17 cellular contexts compared by ENCODE assay signal in the genomic region with DNA sequence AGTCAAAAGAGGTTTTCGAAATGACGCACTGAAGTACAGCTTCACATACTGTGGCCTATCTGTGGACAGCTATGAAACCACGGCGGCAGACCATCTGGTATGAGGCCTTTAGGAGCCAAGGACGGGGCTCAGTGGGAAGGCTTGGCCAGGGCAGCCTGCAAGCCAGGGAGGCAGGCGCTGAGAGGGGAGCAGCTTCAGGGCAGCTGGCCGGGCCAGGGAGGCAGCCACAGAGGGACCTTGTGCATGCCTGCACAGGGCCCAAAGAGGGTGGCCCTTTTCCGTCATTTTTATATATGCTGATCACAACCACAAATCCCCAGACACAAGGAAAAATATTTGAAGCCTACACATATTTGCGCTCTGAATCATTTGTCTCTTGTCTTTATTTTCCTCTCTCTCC. TPM values are rescaled to one million over a fixed set of nuclear protein-coding genes. Genes with fewer than 3 reads are reported as not detected.
DNase-seq lines count a peak whose midpoint lies in the region; ATAC-seq and TF ChIP-seq lines count a peak whose summit lies in the region.
"Had no signal": no experiment of that assay in that cellular context is flagged by ENCODE, and none has a peak within 500 bp of the region (broad histone marks: within the 10 kb centered on the region; RNA-seq: fewer than 3 reads in every experiment).

No MANE protein-coding gene starts in this region.

- intact Hi-C loops in IMR-90 (cut with micrococcal nuclease): no loop called here
- intact Hi-C loops in left ventricle myocardium inferior (cut with micrococcal nuclease): no loop called here
- intact Hi-C loops in stomach (cut with DNase I; ENCODE audit: low total_unique reads): no loop called here

- H3K18ac ChIP-seq in IMR-90 (ENCODE audit: low read depth, low read length): 0 out of 2 replicates have a peak overlapping the region, but pooled peaks have one; percentile 20

- ATAC-seq in IMR-90 (ENCODE audit: low read depth) (peak; percentile 27), GM18907 (IDR thresholded peaks at IDR 0.05; ENCODE audit: unreplicated experiment) (no peak), HG02571 (IDR thresholded peaks at IDR 0.05; ENCODE audit: unreplicated experiment) (no peak), GM21360 (IDR thresholded peaks at IDR 0.05; ENCODE audit: unreplicated experiment) (no peak)
- ATAC-seq: psoas muscle had no signal

- 94% methylated on average over 6 of the region's 9 CpGs; no CpG with 5 or more reads in 1 of the 2 experiments for WGBS in IMR-90 (ENCODE audit: extremely low coverage in 2 of 2, insufficient read length in 1 of 2), 2 experiments
- 77 to 92% (median 89%) methylated on average over 9 of the region's 9 CpGs for WGBS in stomach, 5 donors

- H2BK120ac ChIP-seq in IMR-90 (ENCODE audit: low read depth, low read length): no peak overlapping the region

- H3K4me1 ChIP-seq in IMR-90 (ENCODE audit: control insufficient read depth, insufficient read depth, low read length) (peaks cover 15% of the 10 kb centered on the region), left ventricle myocardium inferior (peaks cover 88% of the 10 kb centered on the region), stomach (peaks cover 0 to 70% (median 20%) of the 10 kb centered on the region in 4 donors)

- no peak overlapping the region for H2BK20ac ChIP-seq in IMR-90 (ENCODE audit: low read depth, low read length)

- dilution Hi-C loops in IMR-90 (cut with HindIII; ENCODE audit: low sequenced_read_pairs, unreplicated experiment): no loop called here

- H3K9me1 ChIP-seq in IMR-90 (ENCODE audit: insufficient read depth, low read length): peaks cover 17% of the 10 kb centered on the region

- H3K9ac ChIP-seq in IMR-90 (ENCODE audit: low read depth, low read length): no peak overlapping the region

- CTCF ChIA-PET in IMR-90 (lab: Yijun Ruan, JAX): no interaction called here

- H3K56ac ChIP-seq in IMR-90 (ENCODE audit: extremely low read depth, insufficient read depth, low read length): no peak overlapping the region

- no TSS peak for BruUV-seq in IMR-90 (replicated peaks; lab: Mats Ljungman, UMichigan)

- H3K27ac ChIP-seq in IMR-90 (ENCODE audit: insufficient read depth, low read length) (peak overlapping the region; percentile 16), coronary artery (peak overlapping the region; percentile 81 to 92), left ventricle myocardium inferior (replicated peaks) (peak overlapping the region; percentile 89), stomach (peak overlapping the region; percentile 21 to 91 (median 67))
- H3K27ac ChIP-seq: C4-2B, psoas muscle, SK-N-MC, VCaP had no signal

- POLR2A ChIA-PET in IMR-90 (lab: Charles Lee; ENCODE audit: unreplicated experiment): no interaction called here

- H4K20me1 ChIP-seq in IMR-90 (ENCODE audit: insufficient read depth, low read length): peaks cover 97% of the 10 kb centered on the region

- in situ Hi-C loops in IMR-90 (cut with MboI; ENCODE audit: low sequenced_read_pairs): no loop called here

- peak overlapping the region; percentile 22 for H2BK5ac ChIP-seq in IMR-90 (ENCODE audit: low read depth, low read length, poor library complexity, severe bottlenecking)

- TF ChIP-seq POLR2A in IMR-90 (IDR thresholded peaks at IDR 0.05; ENCODE audit: low read depth, low read length) (no peak), stomach (IDR thresholded peaks at IDR 0.05) (no peak)

- H3K14ac ChIP-seq in IMR-90 (replicated peaks; ENCODE audit: low read depth, low read length): no peak overlapping the region; the same call in 1 of the 2 replicates

- no peak overlapping the region for H4K91ac ChIP-seq in IMR-90 (ENCODE audit: insufficient read depth, low read depth, low read length)

- TF ChIP-seq CTCF in IMR-90 (conservative IDR thresholded peaks at IDR 0.05; ENCODE audit: low read depth, low read length) (no peak), coronary artery (IDR thresholded peaks at IDR 0.05) (no peak), left ventricle myocardium inferior (IDR thresholded peaks at IDR 0.05; ENCODE audit: borderline replicate concordance) (no peak), stomach (IDR thresholded peaks at IDR 0.05) (no peak)

- no peaks in the 10 kb centered on the region for H3K9me3 ChIP-seq in IMR-90 (ENCODE audit: control insufficient read depth, insufficient read depth, low read length)
- H3K9me3 ChIP-seq in left ventricle myocardium inferior (replicated peaks): no peaks in the 10 kb centered on the region
- no peaks in the 10 kb centered on the region for H3K9me3 ChIP-seq in stomach
- H3K9me3 ChIP-seq: psoas muscle had no signal

- H2BK15ac ChIP-seq in IMR-90 (ENCODE audit: low read depth, low read length): no peak overlapping the region

- H3K27me3 ChIP-seq in IMR-90 (ENCODE audit: control insufficient read depth, insufficient read depth, low read length) (no peaks in the 10 kb centered on the region), left ventricle myocardium inferior (ENCODE audit: low read depth) (no peaks in the 10 kb centered on the region), stomach (no peaks in the 10 kb centered on the region)

- no peak overlapping the region for H3K4me3 ChIP-seq in IMR-90 (ENCODE audit: insufficient read depth, low read depth, low read length)
- peak overlapping the region; percentile 46 for H3K4me3 ChIP-seq in coronary artery
- H3K4me3 ChIP-seq in left ventricle myocardium inferior: no peak overlapping the region
- H3K4me3 ChIP-seq in stomach: no peak overlapping the region
- H3K4me3 ChIP-seq: psoas muscle, SK-N-MC had no signal

- H3K4ac ChIP-seq in IMR-90 (ENCODE audit: low read depth, low read length): no peak overlapping the region

- peaks cover 0 to 63% of the 10 kb centered on the region in 2 experiments; a peak in 2 of 4 replicates for H3K79me1 ChIP-seq in IMR-90 (ENCODE audit: low read depth in 1 of 2, low read length in 2 of 2)

- no peak overlapping the region for H2AFZ ChIP-seq in IMR-90 (replicated peaks; ENCODE audit: low read length, poor library complexity)

- peaks cover 20% of the 10 kb centered on the region for H3K36me3 ChIP-seq in IMR-90 (ENCODE audit: control insufficient read depth, insufficient read depth, low read length)
- peaks cover 1% of the 10 kb centered on the region for H3K36me3 ChIP-seq in left ventricle myocardium inferior
- H3K36me3 ChIP-seq in stomach: peaks cover 0 to 6% (median 0%) of the 10 kb centered on the region in 4 donors

- TF ChIP-seq RAD21 in IMR-90 (IDR thresholded peaks at IDR 0.05; ENCODE audit: low read length): no peak

- no peak overlapping the region for H4K8ac ChIP-seq in IMR-90 (ENCODE audit: low read depth in 2 of 2, low read length in 2 of 2)

- H2AK9ac ChIP-seq in IMR-90 (replicated peaks; ENCODE audit: low read depth, low read length, poor library complexity): no peak overlapping the region

- H3K23ac ChIP-seq in IMR-90 (ENCODE audit: low read depth, low read length): 0 out of 2 replicates have a peak overlapping the region, but pooled peaks have one; percentile 6

- 0 out of 2 replicates have a peak overlapping the region, but pooled peaks have one; percentile 1 for H2AK5ac ChIP-seq in IMR-90 (ENCODE audit: low read depth, low read length)

- no peak overlapping the region; the same call in 1 of the 2 replicates for H3K4me2 ChIP-seq in IMR-90 (ENCODE audit: low read depth, low read length)

- TF ChIP-seq EP300 in stomach (IDR thresholded peaks at IDR 0.05): no peak

- DNase-seq in IMR-90 (peak; percentile 63), coronary artery (ENCODE audit: low spot score) (peak; percentile 87), left ventricle myocardium inferior (peak; percentile 48), stomach (no peak), T-helper 9 cell (no peak)
- DNase-seq: activated naive CD4-positive, alpha-beta T cell treated with anti-CD3 and anti-CD28 coated beads for 36 hours; DMS79; H7; immature natural killer cell; stimulated activated naive CD4-positive, alpha-beta T cell treated with Interleukin-2 at 50 U/mL for 16 hours had no signal

- no peak overlapping the region; the same call in 1 of the 2 replicates for H4K5ac ChIP-seq in IMR-90 (ENCODE audit: low read depth, low read length)

TF ChIP-seq in IMR-90, 13 proteins besides CTCF, POLR2A, EP300 and RAD21 (continues in another document):
- no peak for TF ChIP-seq MAFK (IDR thresholded peaks at IDR 0.05; ENCODE audit: low read depth, low read length)
- no peak for TF ChIP-seq CHD1 (IDR thresholded peaks at IDR 0.05; ENCODE audit: low read depth, low read length)
- TF ChIP-seq SMC3 (IDR thresholded peaks at IDR 0.05; ENCODE audit: low read depth, low read length): no peak
- no peak for TF ChIP-seq RCOR1 (IDR thresholded peaks at IDR 0.05; ENCODE audit: insufficient replicate concordance, low read length)
- TF ChIP-seq, protein P1, sequence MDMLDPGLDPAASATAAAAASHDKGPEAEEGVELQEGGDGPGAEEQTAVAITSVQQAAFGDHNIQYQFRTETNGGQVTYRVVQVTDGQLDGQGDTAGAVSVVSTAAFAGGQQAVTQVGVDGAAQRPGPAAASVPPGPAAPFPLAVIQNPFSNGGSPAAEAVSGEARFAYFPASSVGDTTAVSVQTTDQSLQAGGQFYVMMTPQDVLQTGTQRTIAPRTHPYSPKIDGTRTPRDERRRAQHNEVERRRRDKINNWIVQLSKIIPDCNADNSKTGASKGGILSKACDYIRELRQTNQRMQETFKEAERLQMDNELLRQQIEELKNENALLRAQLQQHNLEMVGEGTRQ (IDR thresholded peaks at IDR 0.05; ENCODE audit: low read depth, low read length): no peak
- no peak for TF ChIP-seq BHLHE40 (IDR thresholded peaks at IDR 0.05; ENCODE audit: low read depth, low read length)
- no peak for TF ChIP-seq FOS (IDR thresholded peaks at IDR 0.05; ENCODE audit: low read depth, low read length)
- TF ChIP-seq NFE2L2 (IDR thresholded peaks at IDR 0.05; ENCODE audit: low read depth, low read length): no peak
- no peak for TF ChIP-seq MXI1 (IDR thresholded peaks at IDR 0.05; ENCODE audit: borderline replicate concordance, low read depth, low read length)
- TF ChIP-seq, protein P2, sequence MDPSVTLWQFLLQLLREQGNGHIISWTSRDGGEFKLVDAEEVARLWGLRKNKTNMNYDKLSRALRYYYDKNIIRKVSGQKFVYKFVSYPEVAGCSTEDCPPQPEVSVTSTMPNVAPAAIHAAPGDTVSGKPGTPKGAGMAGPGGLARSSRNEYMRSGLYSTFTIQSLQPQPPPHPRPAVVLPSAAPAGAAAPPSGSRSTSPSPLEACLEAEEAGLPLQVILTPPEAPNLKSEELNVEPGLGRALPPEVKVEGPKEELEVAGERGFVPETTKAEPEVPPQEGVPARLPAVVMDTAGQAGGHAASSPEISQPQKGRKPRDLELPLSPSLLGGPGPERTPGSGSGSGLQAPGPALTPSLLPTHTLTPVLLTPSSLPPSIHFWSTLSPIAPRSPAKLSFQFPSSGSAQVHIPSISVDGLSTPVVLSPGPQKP (IDR thresholded peaks at IDR 0.05; ENCODE audit: borderline replicate concordance, low read depth, low read length): no peak

RNA-seq across cellular contexts. Expression of gene CALD1, which starts 13.5 kb away (rescaled TPM):
- total RNA-seq in IMR-90 (2012; rRNA removed) (487 and 532 TPM in 2 replicates), left ventricle myocardium inferior (122 TPM), stomach (1,000 to 10,000 TPM in 1 of 5 donors, 100 to 1,000 TPM in 4; 300 to 1,007 (median 620) TPM)
- polyA plus RNA-seq in IMR-90 (2012; rRNA removed) (375 and 382 TPM in 2 replicates), stomach (100 to 1,000 TPM; 146 to 179 (median 172) TPM)
- polyA plus RNA-seq in IMR-90 (2012; cell fraction: cytosol; rRNA removed): 140 and 308 TPM in 2 replicates
- 114 and 384 TPM in 2 replicates for polyA plus RNA-seq in IMR-90 (2012; cell fraction: nucleus; rRNA removed; ENCODE audit: low replicate concordance)

Comparison
In these comparisons a context has a peak if more than half of its experiments do, and no peak if none do; other contexts are left out.
1. DNase-seq: peak in IMR-90 (single experiment), coronary artery (single experiment) and left ventricle myocardium inferior (single experiment); none in stomach (single experiment) and T-helper 9 cell (single experiment).
2. H3K27ac ChIP-seq: peak in every context shown above with its lines; median percentile 89 in left ventricle myocardium inferior; 86 in coronary artery; 67 in stomach; 16 in IMR-90.